In the genomic region with DNA sequence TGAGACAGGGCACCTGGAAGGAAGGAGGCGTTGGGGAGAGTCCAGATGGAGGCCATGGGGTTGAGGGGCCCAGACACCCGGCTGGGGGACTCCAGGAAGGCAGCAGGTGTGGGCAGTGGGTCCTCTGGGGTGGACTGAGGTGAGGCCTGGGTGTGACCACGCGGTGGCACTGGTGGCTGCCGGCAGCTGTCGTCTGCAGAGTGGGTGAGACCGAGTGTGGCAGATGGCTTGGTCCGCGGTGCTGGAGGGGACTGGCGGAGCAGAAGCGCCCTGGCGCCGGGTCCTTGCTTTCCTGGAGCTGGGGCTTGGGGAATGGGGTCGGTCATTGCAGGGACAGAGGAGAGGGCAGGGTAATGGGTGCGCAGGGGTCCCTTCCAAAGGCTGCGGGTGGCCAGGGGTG, we compare ENCODE assay signal across 9 cellular contexts. TPM values are rescaled to one million over a fixed set of nuclear protein-coding genes. Genes with fewer than 3 reads are reported as not detected.
DNase-seq lines count a peak whose midpoint lies in the region; ATAC-seq, FAIRE-seq and TF ChIP-seq lines count a peak whose summit lies in the region.
"Had no signal": no experiment of that assay in that cellular context is flagged by ENCODE, and none has a peak within 500 bp of the region (broad histone marks: within the 10 kb centered on the region; RNA-seq: fewer than 3 reads in every experiment).

No MANE protein-coding gene starts in this region.

- H3K9me3 ChIP-seq in HUES64 (ENCODE audit: insufficient read depth, low read depth, low read length) (no peaks in the 10 kb centered on the region), K562 (replicated peaks; ENCODE audit: control insufficient read depth, insufficient read depth, low read depth, low read length) (no peaks in the 10 kb centered on the region)

- H3K9me3 Mint-ChIP-seq in naive B cell: no peaks in the 10 kb centered on the region

- TF ChIP-seq POLR2A in K562 (conservative IDR thresholded peaks at IDR 0.05): no peak

- H3K79me2 ChIP-seq in K562 (ENCODE audit: control insufficient read depth, insufficient read depth, low read length): no peaks in the 10 kb centered on the region; the same call in 2 of the 3 replicates

- POLR2A ChIA-PET in K562 (lab: Yijun Ruan, JAX): interaction anchor here (0.6 to 1.2 kb wide), 2 partner anchors 8 to 81 kb away, joined by 3 to 4 read pairs; no protein-coding TSS in a partner anchor
- POLR2A ChIA-PET in HEK293T (lab: Yijun Ruan, JAX): interaction anchor here (1.5 kb wide), 1 partner anchor 27 kb away, joined by 4 read pairs; no protein-coding TSS in a partner anchor

- BruUV-seq in K562 (replicated peaks; lab: Mats Ljungman, UMichigan): no TSS peak

- no peaks in the 10 kb centered on the region for H3K9me1 ChIP-seq in K562 (ENCODE audit: control insufficient read depth, insufficient read depth, low read length)

- WGBS in HUES64: 50% methylated on average over 16 of the region's 16 CpGs
- 67% methylated on average over 15 of the region's 16 CpGs for WGBS in K562 (ENCODE audit: insufficient coverage, low coverage, missing lambda C conversion rate)

- TF ChIP-seq CTCF in GM12873 (IDR thresholded peaks at IDR 0.05; ENCODE audit: insufficient read depth, low read depth, low read length, missing control alignments) (peak; percentile 12), K562 (IDR thresholded peaks at IDR 0.05 in 2 of 3, conservative IDR thresholded peaks at IDR 0.05 in 1 of 3; ENCODE audit: insufficient read depth in 2 of 3, low read depth in 1 of 3, low read length in 3 of 3) (no peak)

- no peak for FAIRE-seq in K562 (lab: Jason Lieb, UNC)

- peaks cover 9 to 29% (median 19%) of the 10 kb centered on the region in 3 donors for H3K4me1 Mint-ChIP-seq in naive B cell

- TF ChIP-seq EP300 in K562 (IDR thresholded peaks at IDR 0.05; ENCODE audit: low read length): no peak

- CTCF ChIA-PET in K562 (lab: Yijun Ruan, JAX; ENCODE audit: low intra/inter-chr PET ratio): interaction anchor here (1.2 to 1.3 kb wide), 2 partner anchors 217 to 259 kb away, joined by 4 to 6 read pairs; no protein-coding TSS in a partner anchor
- CTCF ChIA-PET in HEK293T (lab: Yijun Ruan, JAX): interaction anchor here (0.7 to 0.9 kb wide), 2 partner anchors 27 to 218 kb away, joined by 3 to 4 read pairs; no protein-coding TSS in a partner anchor

- in situ Hi-C loops in K562 (cut with MboI): no loop called here

- H3K9ac ChIP-seq in HUES64 (ENCODE audit: low read depth, low read length) (no peak overlapping the region), K562 (ENCODE audit: insufficient read depth in 1 of 2, low read depth in 2 of 2, low read length in 2 of 2) (peak overlapping the region in 1 of 2 experiments; percentile 60; a peak in 3 of 4 replicates)

- peaks cover 16% of the 10 kb centered on the region for H3K27me3 ChIP-seq in HUES64 (ENCODE audit: insufficient read depth, low read length)
- H3K27me3 ChIP-seq in K562 (ENCODE audit: control insufficient read depth in 2 of 2, insufficient read depth in 2 of 2, low read length in 2 of 2): no peaks in the 10 kb centered on the region

- peak overlapping the region; percentile 30 to 84 (median 72) for H3K4me3 Mint-ChIP-seq in naive B cell

- H3K27ac ChIP-seq in HUES64 (ENCODE audit: low read depth, low read length) (no peak overlapping the region), K562 (ENCODE audit: extremely low read depth, low read depth, low read length) (no peak overlapping the region)

- TF ChIP-seq RAD21 in K562 (CRISPR knock-in tag; conservative IDR thresholded peaks at IDR 0.05 in 1 of 2, IDR thresholded peaks at IDR 0.05 in 1 of 2): no peak

- H3K36me3 Mint-ChIP-seq in naive B cell: no peaks in the 10 kb centered on the region

- H3K27me3 Mint-ChIP-seq in naive B cell: peaks cover 4 to 35% (median 22%) of the 10 kb centered on the region in 3 donors

- peak overlapping the region; percentile 35 for H3K4me3 ChIP-seq in HUES64 (ENCODE audit: low read length)
- H3K4me3 ChIP-seq in K562: no peak overlapping the region

- peaks cover 15% of the 10 kb centered on the region for H3K36me3 ChIP-seq in HUES64 (ENCODE audit: insufficient read depth, low read length)
- peaks cover 17% of the 10 kb centered on the region; the same call in 1 of the 3 replicates for H3K36me3 ChIP-seq in K562 (ENCODE audit: control insufficient read depth, insufficient read depth, low read length)

- no peak overlapping the region for H3K4me2 ChIP-seq in K562 (ENCODE audit: insufficient read depth, low read length)

- ATAC-seq in K562: no peak
- no peak for ATAC-seq in naive B cell (ENCODE audit: low read depth in 2 of 2)

- H2AFZ ChIP-seq in K562 (ENCODE audit: low read depth, low read length): no peak overlapping the region

- H3K27ac Mint-ChIP-seq in naive B cell: peak overlapping the region in 5 of 6 donors; percentile 51 to 92 (median 87)

- peaks cover 10% of the 10 kb centered on the region; the same call in 1 of the 2 replicates for H4K20me1 ChIP-seq in K562 (replicated peaks; ENCODE audit: control insufficient read depth, insufficient read depth, low read length)

- DNase-seq in K562 (ENCODE audit: extremely low read depth in 1 of 4, low spot score in 3 of 4) (no peak), naive B cell (no peak), KG1 (lab: John Stamatoyannopoulos, UW) (no peak), HEK293T (ENCODE audit: extremely low spot score) (no peak), 8988T (no peak), Ammon's horn (ENCODE audit: low spot score) (no peak)

- H3K4me1 ChIP-seq in HUES64 (ENCODE audit: insufficient read depth, low read length): 0 out of 2 replicates have a peak, but pooled peaks cover 3% of the 10 kb centered on the region
- H3K4me1 ChIP-seq in K562 (replicated peaks in 1 of 2; ENCODE audit: control insufficient read depth in 2 of 2, insufficient read depth in 2 of 2, low read length in 2 of 2): peaks cover 0 to 64% of the 10 kb centered on the region in 2 experiments; a peak in 3 of 5 replicates

- intact Hi-C loops in K562 (cut with micrococcal nuclease): no loop called here

RNA-seq across cellular contexts. Expression of a gene that starts 12.5 kb away (rescaled TPM):
- 58.7 TPM for polyA plus RNA-seq in HUES64 (2013, experiment 1 of 2)
- polyA plus RNA-seq in HUES64 (2013, experiment 2 of 2): 72.3 TPM
- total RNA-seq in K562 (2011; cell fraction: chromatin; rRNA removed; ENCODE audit: low replicate concordance): 268 and 576 TPM in 2 replicates
- total RNA-seq in K562 (2011; cell fraction: nucleolus; rRNA removed): 387 and 414 TPM in 2 replicates
- 326 and 377 TPM in 2 replicates for total RNA-seq in K562 (2011; cell fraction: nucleoplasm; rRNA removed)
- total RNA-seq in K562 (2014; rRNA removed) (29.5 and 37.2 TPM in 2 replicates), K562 (2014; rRNA removed; fragmentation: Illumina TruSeq; extraction: Trizol) (4.5 and 4.9 TPM in 2 replicates), K562 (2015; rRNA removed; fragmentation: Illumina TruSeq; extraction: Trizol) (12.0 and 13.2 TPM in 2 replicates), K562 (2021) (89.7 and 111 TPM in 2 replicates)
- polyA plus RNA-seq in K562 (2011; rRNA removed) (18.1 and 39.0 TPM in 2 replicates), K562 (2014; fragmentation: Illumina TruSeq; extraction: Trizol) (19.2 and 34.8 TPM in 2 replicates), K562 (2014; fragmentation: Nextera tagmentation; extraction: Ambion mirVana) (under 1 TPM; 0.04 to 0.06 TPM), K562 (2014; rRNA removed) (49.3 and 67.7 TPM in 2 replicates), naive B cell (ENCODE audit: low read depth in 6 of 6) (under 1 TPM in 2 of 6 donors, not detected in 4; 0.04 to 0.52 TPM)
- 28.0 and 43.3 TPM in 2 replicates for polyA plus RNA-seq in K562 (2011; cell fraction: cytosol; rRNA removed)
- 483 and 499 TPM in 2 replicates for polyA plus RNA-seq in K562 (2011; cell fraction: nucleus; rRNA removed)
- 66.2 and 73.2 TPM in 2 replicates for polyA plus RNA-seq in K562 (2012)
- 12.6 and 21.4 TPM in 2 replicates for polyA minus RNA-seq in K562 (2011; rRNA and poly(A)+ RNA removed)
- 33.4 and 47.6 TPM in 2 replicates for polyA minus RNA-seq in K562 (2011; cell fraction: cytosol; rRNA and poly(A)+ RNA removed)
- polyA minus RNA-seq in K562 (2011; cell fraction: nucleus; rRNA and poly(A)+ RNA removed): 68.5 and 80.0 TPM in 2 replicates

RNA-seq across cellular contexts. Expression of a gene that starts 19.1 kb away (rescaled TPM):
- polyA plus RNA-seq in HUES64 (2013, experiment 1 of 2): 24.5 TPM
- 29.7 TPM for polyA plus RNA-seq in HUES64 (2013, experiment 2 of 2)
- total RNA-seq in K562 (2011; cell fraction: chromatin; rRNA removed; ENCODE audit: low replicate concordance): 2.7 and 7.4 TPM in 2 replicates
- 13.3 and 15.0 TPM in 2 replicates for total RNA-seq in K562 (2011; cell fraction: nucleolus; rRNA removed)
- 6.9 and 9.5 TPM in 2 replicates for total RNA-seq in K562 (2011; cell fraction: nucleoplasm; rRNA removed)
- total RNA-seq in K562 (2014; rRNA removed) (58.3 and 70.7 TPM in 2 replicates), K562 (2014; rRNA removed; fragmentation: Illumina TruSeq; extraction: Trizol) (0.40 and 0.54 TPM in 2 replicates), K562 (2015; rRNA removed; fragmentation: Illumina TruSeq; extraction: Trizol) (10.8 and 11.6 TPM in 2 replicates), K562 (2021) (31.1 and 32.5 TPM in 2 replicates)
- polyA plus RNA-seq in K562 (2011; rRNA removed) (14.5 and 15.7 TPM in 2 replicates), K562 (2014; fragmentation: Illumina TruSeq; extraction: Trizol) (2.6 and 12.8 TPM in 2 replicates), K562 (2014; fragmentation: Nextera tagmentation; extraction: Ambion mirVana) (10 to 100 TPM in 1 of 2 experiments, 1 to 10 TPM in 1; 7.2 to 12.2 TPM), K562 (2014; rRNA removed) (50.8 and 56.1 TPM in 2 replicates), naive B cell (ENCODE audit: low read depth in 6 of 6) (100 to 1,000 TPM in 4 of 6 donors, 10 to 100 TPM in 2; 55.1 to 183 (median 124) TPM)
- polyA plus RNA-seq in K562 (2011; cell fraction: cytosol; rRNA removed): 26.4 and 90.5 TPM in 2 replicates
- polyA plus RNA-seq in K562 (2011; cell fraction: nucleus; rRNA removed): 11.7 and 19.4 TPM in 2 replicates
- 26.7 and 43.1 TPM in 2 replicates for polyA plus RNA-seq in K562 (2012)
- polyA minus RNA-seq in K562 (2011; rRNA and poly(A)+ RNA removed): 1.9 and 3.6 TPM in 2 replicates
- 6.9 and 7.5 TPM in 2 replicates for polyA minus RNA-seq in K562 (2011; cell fraction: cytosol; rRNA and poly(A)+ RNA removed)
- 1.9 and 5.0 TPM in 2 replicates for polyA minus RNA-seq in K562 (2011; cell fraction: nucleus; rRNA and poly(A)+ RNA removed)

RNA-seq across cellular contexts. Expression of a gene that starts 32.5 kb away (rescaled TPM):
- 3.7 TPM for polyA plus RNA-seq in HUES64 (2013, experiment 1 of 2)
- polyA plus RNA-seq in HUES64 (2013, experiment 2 of 2): 4.8 TPM
- total RNA-seq in K562 (2011; cell fraction: chromatin; rRNA removed; ENCODE audit: low replicate concordance): 5.7 and 23.9 TPM in 2 replicates
- 54.5 and 57.7 TPM in 2 replicates for total RNA-seq in K562 (2011; cell fraction: nucleolus; rRNA removed)
- 14.9 and 19.0 TPM in 2 replicates for total RNA-seq in K562 (2011; cell fraction: nucleoplasm; rRNA removed)
- total RNA-seq in K562 (2014; rRNA removed) (41.4 and 49.2 TPM in 2 replicates), K562 (2014; rRNA removed; fragmentation: Illumina TruSeq; extraction: Trizol) (0.25 TPM in 1 of 2 replicates, not detected in the other), K562 (2015; rRNA removed; fragmentation: Illumina TruSeq; extraction: Trizol) (1.9 TPM in 2 replicates), K562 (2021) (40.5 and 44.3 TPM in 2 replicates)
- polyA plus RNA-seq in K562 (2011; rRNA removed) (5.3 and 10.4 TPM in 2 replicates), K562 (2014; fragmentation: Illumina TruSeq; extraction: Trizol) (0.21 and 0.61 TPM in 2 replicates), K562 (2014; fragmentation: Nextera tagmentation; extraction: Ambion mirVana) (not detected), K562 (2014; rRNA removed) (33.7 and 43.7 TPM in 2 replicates), naive B cell (ENCODE audit: low read depth in 6 of 6) (under 1 TPM in 2 of 6 donors, not detected in 4; 0.45 to 0.64 TPM)
- polyA plus RNA-seq in K562 (2011; cell fraction: cytosol; rRNA removed): 18.6 and 66.9 TPM in 2 replicates
- polyA plus RNA-seq in K562 (2011; cell fraction: nucleus; rRNA removed): 86.7 and 173 TPM in 2 replicates
- 8.3 and 15.7 TPM in 2 replicates for polyA plus RNA-seq in K562 (2012)
- 0.21 TPM in 1 of 2 replicates, not detected in the other for polyA minus RNA-seq in K562 (2011; rRNA and poly(A)+ RNA removed)
- 3.6 and 11.6 TPM in 2 replicates for polyA minus RNA-seq in K562 (2011; cell fraction: cytosol; rRNA and poly(A)+ RNA removed)
- polyA minus RNA-seq in K562 (2011; cell fraction: nucleus; rRNA and poly(A)+ RNA removed): 7.2 and 11.6 TPM in 2 replicates

RNA-seq across cellular contexts. Expression of a gene that starts 41.7 kb away (rescaled TPM):
- polyA plus RNA-seq in HUES64 (2013, experiment 1 of 2): not detected
- not detected for polyA plus RNA-seq in HUES64 (2013, experiment 2 of 2)
- 0.35 TPM in 1 of 2 replicates, not detected in the other for total RNA-seq in K562 (2011; cell fraction: chromatin; rRNA removed; ENCODE audit: low replicate concordance)
- total RNA-seq in K562 (2011; cell fraction: nucleolus; rRNA removed): 0.17 TPM in 1 of 2 replicates, not detected in the other
- total RNA-seq in K562 (2011; cell fraction: nucleoplasm; rRNA removed): not detected in 2 replicates
- total RNA-seq in K562 (2014; rRNA removed) (0.32 TPM in 1 of 2 replicates, not detected in the other), K562 (2014; rRNA removed; fragmentation: Illumina TruSeq; extraction: Trizol) (not detected in 2 replicates), K562 (2015; rRNA removed; fragmentation: Illumina TruSeq; extraction: Trizol) (not detected in 2 replicates), K562 (2021) (not detected in 2 replicates)
- polyA plus RNA-seq in K562 (2011; rRNA removed) (0.04 TPM in 2 replicates), K562 (2014; fragmentation: Illumina TruSeq; extraction: Trizol) (not detected in 2 replicates), K562 (2014; fragmentation: Nextera tagmentation; extraction: Ambion mirVana) (not detected), K562 (2014; rRNA removed) (not detected in 2 replicates), naive B cell (ENCODE audit: low read depth in 6 of 6) (not detected)
- polyA plus RNA-seq in K562 (2011; cell fraction: cytosol; rRNA removed): 0.04 and 0.06 TPM in 2 replicates
- polyA plus RNA-seq in K562 (2011; cell fraction: nucleus; rRNA removed): 0.06 and 0.07 TPM in 2 replicates
- 0.04 and 0.11 TPM in 2 replicates for polyA plus RNA-seq in K562 (2012)
- polyA minus RNA-seq in K562 (2011; rRNA and poly(A)+ RNA removed): not detected in 2 replicates
- polyA minus RNA-seq in K562 (2011; cell fraction: cytosol; rRNA and poly(A)+ RNA removed): not detected in 2 replicates
- polyA minus RNA-seq in K562 (2011; cell fraction: nucleus; rRNA and poly(A)+ RNA removed): 0.13 and 0.22 TPM in 2 replicates
- total RNA-seq: HT1080 had no signal

RNA-seq across cellular contexts. Expression of a gene that starts 50.5 kb away (rescaled TPM):
- not detected for polyA plus RNA-seq in HUES64 (2013, experiment 1 of 2)
- polyA plus RNA-seq in HUES64 (2013, experiment 2 of 2): not detected
- 0.30 and 1.0 TPM in 2 replicates for total RNA-seq in K562 (2011; cell fraction: chromatin; rRNA removed; ENCODE audit: low replicate concordance)
- 0.39 and 0.67 TPM in 2 replicates for total RNA-seq in K562 (2011; cell fraction: nucleolus; rRNA removed)
- 0.23 and 0.29 TPM in 2 replicates for total RNA-seq in K562 (2011; cell fraction: nucleoplasm; rRNA removed)
- not detected in 2 replicates for total RNA-seq in K562 (2014; rRNA removed)
- not detected in 2 replicates for total RNA-seq in K562 (2014; rRNA removed; fragmentation: Illumina TruSeq; extraction: Trizol)
- total RNA-seq in K562 (2015; rRNA removed; fragmentation: Illumina TruSeq; extraction: Trizol): not detected in 2 replicates
- total RNA-seq in K562 (2021): not detected in 2 replicates
- 0.04 TPM in 1 of 2 replicates, not detected in the other for polyA plus RNA-seq in K562 (2011; rRNA removed)
- polyA plus RNA-seq in K562 (2011; cell fraction: cytosol; rRNA removed): 0.06 TPM in 1 of 2 replicates, not detected in the other
- polyA plus RNA-seq in K562 (2011; cell fraction: nucleus; rRNA removed): 0.18 and 0.25 TPM in 2 replicates
- 0.46 and 0.48 TPM in 2 replicates for polyA plus RNA-seq in K562 (2012)
- polyA plus RNA-seq in K562 (2014; fragmentation: Illumina TruSeq; extraction: Trizol): not detected in 2 replicates
- polyA plus RNA-seq in K562 (2014; fragmentation: Nextera tagmentation; extraction: Ambion mirVana): not detected
- not detected in 2 replicates for polyA plus RNA-seq in K562 (2014; rRNA removed)
- not detected in 2 replicates for polyA minus RNA-seq in K562 (2011; rRNA and poly(A)+ RNA removed)
- not detected in 2 replicates for polyA minus RNA-seq in K562 (2011; cell fraction: cytosol; rRNA and poly(A)+ RNA removed)
- polyA minus RNA-seq in K562 (2011; cell fraction: nucleus; rRNA and poly(A)+ RNA removed): 0.33 TPM in 1 of 2 replicates, not detected in the other
- polyA plus RNA-seq in naive B cell (ENCODE audit: low read depth in 6 of 6): not detected
